15 cellular contexts compared by ENCODE assay signal in genomic region chr11:8234425-8234821, GRCh38. TPM values are rescaled to one million over a fixed set of nuclear protein-coding genes. Genes with fewer than 3 reads are reported as not detected.
DNase-seq lines count a peak whose midpoint lies in the region; ATAC-seq and TF ChIP-seq lines count a peak whose summit lies in the region.
"Had no signal": no experiment of that assay in that cellular context is flagged by ENCODE, and none has a peak within 500 bp of the region (broad histone marks: within the 10 kb centered on the region; RNA-seq: fewer than 3 reads in every experiment).

No MANE protein-coding gene starts in this region.

- H3K27ac ChIP-seq in HEK293 (ENCODE audit: extremely low read depth, low read depth, low read length) (no peak overlapping the region), ascending aorta (no peak overlapping the region)
- H3K27ac ChIP-seq: hepatocyte had no signal

- H3K27ac Mint-ChIP-seq in activated T-helper 17 cell treated with anti-CD3 and anti-CD28 coated beads, Interleukin-2, amount 50 U/mL, for 72 hours = peak overlapping the region; percentile 6
- H3K27ac Mint-ChIP-seq: CD4-positive, alpha-beta T cell; progenitor cell of endocrine pancreas had no signal

- peaks cover 58% of the 10 kb centered on the region for H3K4me1 ChIP-seq in BE2C
- H3K4me1 ChIP-seq in HEK293 (ENCODE audit: control insufficient read depth, insufficient read depth, low read length) = peaks cover 2% of the 10 kb centered on the region; the same call in 1 of the 2 replicates
- no peaks in the 10 kb centered on the region for H3K4me1 ChIP-seq in mucosa of descending colon (ENCODE audit: low read depth)
- H3K4me1 ChIP-seq in ascending aorta = no peaks in the 10 kb centered on the region

- CTCF ChIA-PET in HEK293 (lab: Yijun Ruan, JAX) = interaction anchor here (0.7 to 3.8 kb wide), 5 partner anchors 11 to 776 kb away, joined by 3 to 35 read pairs (median 3); partner anchors contain the start of gene LMO1

- no peak for ATAC-seq in activated T-helper 17 cell treated with anti-CD3 and anti-CD28 coated beads, Interleukin-2, amount 50 U/mL, for 72 hours (replicated peaks)
- peak; percentile 21 for ATAC-seq in mucosa of descending colon
- ATAC-seq in GM21526 (IDR thresholded peaks at IDR 0.05; ENCODE audit: low FRiP score, unreplicated experiment) = no peak
- ATAC-seq in HG02970 (IDR thresholded peaks at IDR 0.05; ENCODE audit: low FRiP score, unreplicated experiment) = no peak
- ATAC-seq: activated T-cell treated with anti-CD3 and anti-CD28 coated beads, Interleukin-2, amount 50 U/mL, for 72 hours had no signal

- H3K36me3 ChIP-seq in BE2C (no peaks in the 10 kb centered on the region), HEK293 (ENCODE audit: control insufficient read depth in 2 of 2, insufficient read depth in 1 of 2, low read length in 2 of 2) (no peaks in the 10 kb centered on the region), mucosa of descending colon (ENCODE audit: low read depth) (no peaks in the 10 kb centered on the region), ascending aorta (no peaks in the 10 kb centered on the region)
- H3K36me3 ChIP-seq: stomach had no signal

- H3K9me3 Mint-ChIP-seq in activated T-helper 17 cell treated with anti-CD3 and anti-CD28 coated beads, Interleukin-2, amount 50 U/mL, for 72 hours = no peaks in the 10 kb centered on the region
- H3K9me3 Mint-ChIP-seq: activated T-cell treated with anti-CD3 and anti-CD28 coated beads, Interleukin-2, amount 50 U/mL, for 72 hours; CD4-positive, alpha-beta T cell had no signal

- DNase-seq in BE2C = peak; percentile 55
- no peak for DNase-seq in mucosa of descending colon
- no peak for DNase-seq in NCI-H2227 treated with DMSO at 0.1 percent for 48 hours (lab: John Stamatoyannopoulos, UW)
- DNase-seq in ascending aorta (ENCODE audit: low spot score in 2 of 2) = no peak
- DNase-seq: activated T-cell treated with anti-CD3 and anti-CD28 coated beads, Interleukin-2, amount 50 U/mL, for 72 hours; CD4-positive, alpha-beta T cell; NCI-H524 treated with DMSO at 0.1 percent for 48 hours; stomach had no signal

- H3K9me3 ChIP-seq in BE2C (no peaks in the 10 kb centered on the region), HEK293 (ENCODE audit: control insufficient read depth, insufficient read depth, low read depth, low read length) (no peaks in the 10 kb centered on the region), mucosa of descending colon (no peaks in the 10 kb centered on the region), ascending aorta (no peaks in the 10 kb centered on the region)
- H3K9me3 ChIP-seq: stomach had no signal

- H3K27me3 Mint-ChIP-seq in activated T-helper 17 cell treated with anti-CD3 and anti-CD28 coated beads, Interleukin-2, amount 50 U/mL, for 72 hours = no peaks in the 10 kb centered on the region
- H3K27me3 Mint-ChIP-seq: CD4-positive, alpha-beta T cell had no signal

- H3K4me3 ChIP-seq in BE2C (ENCODE audit: low read depth, low read length) (no peak overlapping the region; the same call in 1 of the 2 replicates), HEK293 (ENCODE audit: low read depth, low read length) (no peak overlapping the region), mucosa of descending colon (no peak overlapping the region), ascending aorta (no peak overlapping the region)
- H3K4me3 ChIP-seq: hepatocyte, stomach had no signal

- H3K27me3 ChIP-seq in BE2C = no peaks in the 10 kb centered on the region
- no peaks in the 10 kb centered on the region for H3K27me3 ChIP-seq in ascending aorta
- H3K27me3 ChIP-seq: hepatocyte, stomach had no signal

- POLR2A ChIA-PET in HEK293 (lab: Yijun Ruan, JAX) = interaction anchor here (1.0 kb wide), 1 partner anchor 30 kb away, joined by 3 read pairs; the partner anchor contains the start of gene LMO1

- TF ChIP-seq CTCF in BE2C (IDR thresholded peaks at IDR 0.05; ENCODE audit: low read depth, low read length) = no peak; the same call in 1 of the 2 replicates
- TF ChIP-seq CTCF in HEK293 (tag by site-specific recombination; IDR thresholded peaks at IDR 0.05) = 0 out of 2 replicates have a peak, but pooled peaks have one; percentile 28
- TF ChIP-seq CTCF in mucosa of descending colon (IDR thresholded peaks at IDR 0.05) = no peak
- no peak for TF ChIP-seq CTCF in ascending aorta (IDR thresholded peaks at IDR 0.05)

- H3K4me3 Mint-ChIP-seq in activated T-helper 17 cell treated with anti-CD3 and anti-CD28 coated beads, Interleukin-2, amount 50 U/mL, for 72 hours = no peak overlapping the region
- H3K4me3 Mint-ChIP-seq: activated T-cell treated with anti-CD3 and anti-CD28 coated beads, Interleukin-2, amount 50 U/mL, for 72 hours; CD4-positive, alpha-beta T cell had no signal

- no peaks in the 10 kb centered on the region for H3K36me3 Mint-ChIP-seq in activated T-helper 17 cell treated with anti-CD3 and anti-CD28 coated beads, Interleukin-2, amount 50 U/mL, for 72 hours (ENCODE audit: low read depth)

- H3K4me1 Mint-ChIP-seq in activated T-helper 17 cell treated with anti-CD3 and anti-CD28 coated beads, Interleukin-2, amount 50 U/mL, for 72 hours = no peaks in the 10 kb centered on the region

- intact Hi-C loops in mucosa of descending colon (cut with DNase I, micrococcal nuclease) (no loop called here), ascending aorta (cut with DNase I) (no loop called here)

TF ChIP-seq in HEK293, 187 proteins besides CTCF, POLR2A, EP300 and RAD21:
- TF ChIP-seq ZNF623 (tag by site-specific recombination; IDR thresholded peaks at IDR 0.05) (no peak), TCF7L2 (IDR thresholded peaks at IDR 0.05; ENCODE audit: borderline replicate concordance, low read depth, low read length) (no peak), ZIC2 (tag by site-specific recombination; IDR thresholded peaks at IDR 0.05) (peak; percentile 93), PATZ1 (tag by site-specific recombination; IDR thresholded peaks at IDR 0.05) (no peak), GLIS2 (tag by site-specific recombination; IDR thresholded peaks at IDR 0.05) (peak; percentile 42; the same call in 1 of the 2 replicates)

RNA-seq across cellular contexts. Expression of gene LMO1, which starts 29.3 kb away (rescaled TPM):
- polyA plus RNA-seq in BE2C (2012; ENCODE audit: insufficient read depth, insufficient read length, low read depth) = 4.4 TPM
- total RNA-seq in activated T-helper 17 cell treated with anti-CD3 and anti-CD28 coated beads, Interleukin-2, amount 50 U/mL, for 72 hours = not detected
- total RNA-seq in mucosa of descending colon (under 1 TPM in 1 of 3 donors, not detected in 2; 0.70 TPM), ascending aorta (not detected)
- total RNA-seq: CD4-positive, alpha-beta T cell; hepatocyte; mesenteric fat pad; stomach had no signal
